8 cellular contexts compared by ENCODE assay signal in the genomic region with DNA sequence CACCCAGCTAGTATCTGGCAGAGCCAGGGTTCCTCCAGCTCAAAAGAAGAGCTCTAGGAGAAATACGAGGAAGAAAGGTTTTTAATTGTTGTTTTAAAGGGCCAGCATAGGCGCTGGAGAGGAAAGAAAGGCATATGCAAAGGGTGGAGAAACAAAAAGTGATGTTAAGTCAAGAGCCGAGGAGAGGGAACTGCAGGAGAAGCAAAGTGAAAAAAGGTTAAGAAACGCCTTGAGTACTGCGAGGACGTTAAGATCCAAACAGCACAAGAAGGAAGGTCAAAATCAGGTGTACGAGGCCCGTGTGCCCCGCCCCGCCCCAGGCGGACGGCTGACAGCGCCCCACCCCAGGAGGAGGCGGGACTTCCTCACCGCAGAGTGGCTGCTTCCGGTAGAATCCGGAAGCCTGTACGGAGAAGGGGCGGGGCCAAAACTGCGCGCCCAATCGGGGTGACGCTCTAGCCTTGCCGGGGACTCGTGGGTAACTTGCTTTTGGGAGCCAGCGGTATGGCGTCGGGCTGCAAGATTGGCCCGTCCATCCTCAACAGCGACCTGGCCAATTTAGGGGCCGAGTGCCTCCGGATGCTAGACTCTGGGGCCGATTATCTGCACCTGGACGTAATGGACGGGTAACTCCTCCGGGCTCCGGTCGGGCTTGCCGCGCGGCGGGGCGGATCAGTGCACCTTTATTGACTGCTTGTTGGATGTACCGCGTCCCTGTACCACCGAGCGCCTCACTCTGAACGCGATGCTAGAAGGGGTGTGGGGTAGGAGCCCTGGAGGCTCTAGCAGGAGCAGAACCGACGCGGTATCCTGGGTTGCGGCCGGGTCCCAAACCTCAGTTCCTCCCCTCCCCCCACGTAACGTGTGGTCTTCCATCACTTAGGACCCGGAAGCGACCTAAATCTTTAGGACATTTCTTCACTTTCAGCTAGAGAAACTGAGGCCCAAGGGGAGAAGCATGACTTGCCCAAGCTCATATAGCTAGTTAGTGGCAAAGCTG. TPM values are rescaled to one million over a fixed set of nuclear protein-coding genes. Genes with fewer than 3 reads are reported as not detected.
DNase-seq lines count a peak whose midpoint lies in the region; ATAC-seq, FAIRE-seq and TF ChIP-seq lines count a peak whose summit lies in the region.

A gene (plus strand): TSS at position 481 of the 1,000 bp plus-strand sequence. CDS start 24 bp downstream, at position 505.

- peak within 1 kb of the TSS; percentile 65 for H3K18ac ChIP-seq in trophoblast cell (ENCODE audit: low read length)

- H4K91ac ChIP-seq in trophoblast cell (ENCODE audit: low read depth, low read length): peak within 1 kb of the TSS; percentile 53

- H3K27me3 ChIP-seq in trophoblast cell (ENCODE audit: insufficient read depth, low read length) (no peaks in the 10 kb centered on the region), transverse colon (no peaks in the 10 kb centered on the region)

- TF ChIP-seq POLR2A in GM12891 (IDR thresholded peaks at IDR 0.05; ENCODE audit: low read depth, low read length): peak; percentile 86
- peak; percentile 61 for TF ChIP-seq POLR2A in transverse colon (IDR thresholded peaks at IDR 0.05)

- H2BK5ac ChIP-seq in trophoblast cell (ENCODE audit: low read depth, low read length, poor library complexity): peak within 1 kb of the TSS; percentile 11

- no peaks in the 10 kb centered on the region for H3K9me3 Mint-ChIP-seq in T-cell

- in situ Hi-C loops in transverse colon (cut with MboI; ENCODE audit: low pct_ligation_motif_present in 1 of 4, low pct_unique_long_range_greater_than_20kb in 1 of 4, low sequenced_read_pairs in 3 of 4): no loop called here

- peak within 1 kb of the TSS; percentile 96 to 97 (median 97) for H3K4me3 Mint-ChIP-seq in T-cell

- H2BK120ac ChIP-seq in trophoblast cell (ENCODE audit: insufficient read depth, low read length, poor library complexity): peak within 1 kb of the TSS; percentile 35

- intact Hi-C loops in cardiac septum (cut with DNase I) (loop anchor here (1.0 kb wide), 1 partner anchor 168 kb away; no protein-coding TSS in a partner anchor), transverse colon (cut with DNase I; ENCODE audit: low total_unique reads) (loop anchor here (10.0 kb wide), 1 partner anchor 172 kb away; a partner anchor contains a TSS)

- peak; percentile 72 for DNase-seq in GM12891 (ENCODE audit: insufficient read length, low spot score)
- peak; percentile 69 for DNase-seq in NCI-H1436 treated with DMSO at 0.1 percent for 48 hours (lab: John Stamatoyannopoulos, UW)
- peak; percentile 90 to 98 (median 96) for DNase-seq in T-cell
- peak; percentile 98 for DNase-seq in cardiac septum (ENCODE audit: low spot score)
- DNase-seq in trophoblast cell: peak; percentile 97 to 98
- DNase-seq in transverse colon: peak; percentile 98

- peak within 1 kb of the TSS; percentile 92 to 94 for H3K27ac Mint-ChIP-seq in T-cell

- H3K4me1 Mint-ChIP-seq in T-cell: peaks cover 49 to 65% (median 64%) of the 10 kb centered on the region in 3 donors

- H3K9me3 ChIP-seq in trophoblast cell (ENCODE audit: insufficient read depth, low read depth, low read length) (no peaks in the 10 kb centered on the region), transverse colon (no peaks in the 10 kb centered on the region)

- H3K9ac ChIP-seq in trophoblast cell (ENCODE audit: low read length): peak within 1 kb of the TSS; percentile 93

- H3K79me2 ChIP-seq in trophoblast cell (ENCODE audit: control insufficient read depth, insufficient read depth, low read length, poor library complexity): peaks cover 7% of the 10 kb centered on the region

- no peak within 1 kb of the TSS for H3K23ac ChIP-seq in trophoblast cell (ENCODE audit: low read length)

- H4K12ac ChIP-seq in trophoblast cell (ENCODE audit: low read depth, low read length): peak within 1 kb of the TSS; percentile 95

- peak within 1 kb of the TSS; percentile 90 for H4K8ac ChIP-seq in trophoblast cell (ENCODE audit: low read depth, low read length)

- peak within 1 kb of the TSS; percentile 85 for H3K4me2 ChIP-seq in trophoblast cell (ENCODE audit: low read length)

- peak; percentile 99 for ATAC-seq in HG02840 (IDR thresholded peaks at IDR 0.05; ENCODE audit: low FRiP score, unreplicated experiment)
- ATAC-seq in T-cell (replicated peaks in 1 of 4): peak; percentile 99

- POLR2A ChIA-PET in T-cell (lab: Charles Lee): no interaction called here

- H3K27ac ChIP-seq in adipose tissue (ENCODE audit: low read depth, low read length) (no peak within 1 kb of the TSS), trophoblast cell (ENCODE audit: low read depth, low read length) (peak within 1 kb of the TSS; percentile 11), transverse colon (peak within 1 kb of the TSS; percentile 81 to 91 (median 85))

- peak; percentile 97 for FAIRE-seq in GM12891 (lab: Jason Lieb, UNC)

- peaks cover 4% of the 10 kb centered on the region for H3K79me1 ChIP-seq in trophoblast cell (ENCODE audit: low read length)

- no peak for TF ChIP-seq CTCF in transverse colon (IDR thresholded peaks at IDR 0.05)

- H3K36me3 Mint-ChIP-seq in T-cell: peaks cover 21% of the 10 kb centered on the region

- H3K36me3 ChIP-seq in trophoblast cell (ENCODE audit: control insufficient read depth in 1 of 2, insufficient read depth in 2 of 2, low read length in 2 of 2) (no peaks in the 10 kb centered on the region), transverse colon (no peaks in the 10 kb centered on the region)

- peak within 1 kb of the TSS; percentile 9 for H2AK5ac ChIP-seq in trophoblast cell (ENCODE audit: low read length)

- H2BK12ac ChIP-seq in trophoblast cell (ENCODE audit: low read length): no peak within 1 kb of the TSS

- H3K27me3 Mint-ChIP-seq in T-cell: no peaks in the 10 kb centered on the region

- TF ChIP-seq EP300 in transverse colon (IDR thresholded peaks at IDR 0.05; ENCODE audit: low read depth): no peak

- H3K4me1 ChIP-seq in trophoblast cell (ENCODE audit: control insufficient read depth in 1 of 2, insufficient read depth in 2 of 2, low read length in 2 of 2): peaks cover 0 to 2% of the 10 kb centered on the region in 2 experiments
- H3K4me1 ChIP-seq in transverse colon: peaks cover 6 to 47% (median 24%) of the 10 kb centered on the region in 4 donors

- H2AFZ ChIP-seq in trophoblast cell (ENCODE audit: insufficient read depth, low read length, poor library complexity): peak within 1 kb of the TSS; percentile 96

- WGBS in adipose tissue, 3 donors: 0% methylated on average over 56 to 58 of the region's 58 CpGs
- no CpG with 5 or more reads among the region's 58 CpGs for WGBS in trophoblast cell (ENCODE audit: extremely low coverage, insufficient coverage, insufficient read length)
- WGBS in transverse colon (ENCODE audit: low coverage in 1 of 2), 2 donors: 1 to 2% methylated on average over 13 to 57 of the region's 58 CpGs

- CTCF ChIA-PET in T-cell (lab: Charles Lee): interaction anchor here (0.5 to 0.6 kb wide), 2 partner anchors 9 to 194 kb away, joined by 3 to 4 read pairs; no protein-coding TSS in a partner anchor

- H3K4ac ChIP-seq in trophoblast cell (ENCODE audit: low read depth, low read length): peak within 1 kb of the TSS; percentile 94

- H3K14ac ChIP-seq in trophoblast cell (ENCODE audit: low read length): peak within 1 kb of the TSS; percentile 76

- H3K4me3 ChIP-seq in trophoblast cell (ENCODE audit: low read depth, low read length) (peak within 1 kb of the TSS; percentile 97), transverse colon (peak within 1 kb of the TSS; percentile 58 to 94 (median 82))

TF ChIP-seq in GM12891, 5 proteins besides CTCF, POLR2A, EP300 and RAD21:
- no peak for TF ChIP-seq PAX5 (IDR thresholded peaks at IDR 0.05; ENCODE audit: insufficient read depth, low read length, severe bottlenecking)
- peak; percentile 57 for TF ChIP-seq TAF1 (IDR thresholded peaks at IDR 0.05; ENCODE audit: low read depth, low read length)
- 0 out of 2 replicates have a peak, but pooled peaks have one; percentile 7 for TF ChIP-seq POU2F2 (IDR thresholded peaks at IDR 0.05; ENCODE audit: low read depth, low read length)
- peak; percentile 66 for TF ChIP-seq SPI1 (IDR thresholded peaks at IDR 0.05; ENCODE audit: low read depth, low read length)
- TF ChIP-seq POLR2AphosphoS5 (IDR thresholded peaks at IDR 0.05; ENCODE audit: low read depth, low read length): peak; percentile 83

RNA-seq across cellular contexts. Expression of the gene that starts here (rescaled TPM):
- polyA plus RNA-seq in GM12891 (2012; ENCODE audit: low read depth, missing spikeins): 15.6 TPM
- total RNA-seq in T-cell: 10 to 100 TPM; 17.9 to 36.7 (median 33.2) TPM
- 10 to 100 TPM in 2 of 3 donors, 1 to 10 TPM in 1; 9.8 to 24.4 (median 19.6) TPM for polyA plus RNA-seq in adipose tissue
- 20.2 TPM for total RNA-seq in cardiac septum
- 21.8 and 21.9 TPM in 2 replicates for polyA plus RNA-seq in trophoblast cell (2013)
- total RNA-seq in transverse colon: 10 to 100 TPM; 13.1 to 50.0 (median 30.1) TPM
